In the genomic region with DNA sequence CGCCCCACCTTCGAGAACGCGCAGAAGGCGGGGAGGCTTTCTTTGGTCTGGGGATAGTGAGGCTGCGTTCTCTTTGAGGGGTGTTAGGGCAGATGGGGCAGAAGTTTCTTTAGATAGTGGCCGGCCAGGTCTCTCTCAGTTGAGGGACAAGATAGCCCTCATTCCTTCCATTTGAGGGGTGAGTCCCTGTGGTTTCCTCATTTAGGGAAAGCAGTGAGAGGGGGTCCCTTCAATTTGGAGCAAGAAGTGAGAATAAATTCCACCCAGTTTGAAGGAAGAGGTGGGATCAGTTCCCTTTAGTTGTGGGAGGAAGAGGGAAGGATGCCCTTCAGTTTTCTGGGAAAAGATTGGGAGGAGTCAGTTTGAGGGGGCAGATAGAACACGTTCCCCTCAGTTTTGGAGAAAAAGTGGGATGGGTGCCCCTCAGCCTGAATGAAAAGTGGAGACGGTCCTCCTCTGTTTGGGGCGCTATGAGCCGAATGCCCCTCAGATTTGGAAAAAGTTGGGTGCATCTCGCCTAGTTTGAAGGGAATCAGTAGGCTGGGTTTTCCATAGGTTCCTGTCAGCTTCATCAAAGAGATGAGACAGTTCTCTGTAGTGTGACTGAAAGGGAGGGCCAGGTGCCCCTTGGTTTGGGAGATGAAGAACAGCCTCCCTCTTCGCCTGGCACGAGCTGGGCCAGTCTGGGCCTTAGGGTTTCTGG, we compare ENCODE assay signal across 8 cellular contexts. TPM values are rescaled to one million over a fixed set of nuclear protein-coding genes. Genes with fewer than 3 reads are reported as not detected.
A peak's percentile ranks its signal among the peaks of the same experiment; 100 is the strongest.
DNase-seq lines count a peak whose midpoint lies in the region; ATAC-seq and TF ChIP-seq lines count a peak whose summit lies in the region.

No MANE protein-coding gene starts in this region.

- in situ Hi-C loops in IMR-90 (cut with MboI; ENCODE audit: low sequenced_read_pairs) (no loop called here), mammary epithelial cell (cut with MboI; ENCODE audit: low sequenced_read_pairs in 2 of 2) (no loop called here)

- peak overlapping the region; percentile 87 for H3K23ac ChIP-seq in IMR-90 (ENCODE audit: low read depth, low read length)

- POLR2A ChIA-PET in IMR-90 (lab: Charles Lee; ENCODE audit: unreplicated experiment) = interaction anchor here (0.6 kb wide), 1 partner anchor 109 kb away, joined by 3 read pairs; no protein-coding TSS in a partner anchor

- peak overlapping the region; percentile 46; the same call in 1 of the 2 replicates for H3K56ac ChIP-seq in IMR-90 (ENCODE audit: extremely low read depth, insufficient read depth, low read length)

- peaks cover 26% of the 10 kb centered on the region for H3K79me2 ChIP-seq in mammary epithelial cell (ENCODE audit: insufficient read depth, low read length)

- H2BK5ac ChIP-seq in IMR-90 (ENCODE audit: low read depth, low read length, poor library complexity, severe bottlenecking) = peak overlapping the region; percentile 2

- TF ChIP-seq CTCF in AG10803 (conservative IDR thresholded peaks at IDR 0.05; ENCODE audit: low read length) = no peak
- no peak for TF ChIP-seq CTCF in IMR-90 (conservative IDR thresholded peaks at IDR 0.05; ENCODE audit: low read depth, low read length)
- no peak for TF ChIP-seq CTCF in mammary epithelial cell (conservative IDR thresholded peaks at IDR 0.05 in 1 of 2, IDR thresholded peaks at IDR 0.05 in 1 of 2; ENCODE audit: extremely low read depth in 1 of 2, insufficient read depth in 1 of 2, low read depth in 1 of 2, low read length in 2 of 2)

- H3K4me1 ChIP-seq in IMR-90 (ENCODE audit: control insufficient read depth, insufficient read depth, low read length) = peaks cover 38% of the 10 kb centered on the region
- peaks cover 51% of the 10 kb centered on the region for H3K4me1 ChIP-seq in mammary epithelial cell (ENCODE audit: insufficient read depth, low read length)
- peaks cover 35% of the 10 kb centered on the region for H3K4me1 ChIP-seq in muscle layer of colon (ENCODE audit: insufficient read depth, low read length)

- H3K9me3 ChIP-seq in IMR-90 (ENCODE audit: control insufficient read depth, insufficient read depth, low read length) (no peaks in the 10 kb centered on the region), mammary epithelial cell (replicated peaks; ENCODE audit: insufficient read depth, low read length) (no peaks in the 10 kb centered on the region), muscle layer of colon (ENCODE audit: low read length) (no peaks in the 10 kb centered on the region)

- intact Hi-C loops in IMR-90 (cut with micrococcal nuclease) (loop anchor here (5.0 kb wide), 1 partner anchor 144 kb away; a partner anchor contains a TSS), mammary epithelial cell (cut with micrococcal nuclease) (loop anchor here (2.0 to 5.0 kb wide), 3 partner anchors 29 to 301 kb away; no protein-coding TSS in a partner anchor)

- H3K27ac ChIP-seq in IMR-90 (ENCODE audit: insufficient read depth, low read length) (peak overlapping the region; percentile 57; the same call in 1 of the 2 replicates), mammary epithelial cell (ENCODE audit: insufficient read depth, low read depth, low read length) (no peak overlapping the region), muscle layer of colon (ENCODE audit: low read depth, low read length) (peak overlapping the region; percentile 91)

- no peak overlapping the region for H3K18ac ChIP-seq in IMR-90 (ENCODE audit: low read depth, low read length)

- H2BK20ac ChIP-seq in IMR-90 (ENCODE audit: low read depth, low read length) = peak overlapping the region; percentile 24; the same call in 1 of the 2 replicates

- H2BK15ac ChIP-seq in IMR-90 (ENCODE audit: low read depth, low read length) = peak overlapping the region; percentile 34; the same call in 1 of the 3 replicates

- H3K9ac ChIP-seq in IMR-90 (ENCODE audit: low read depth, low read length) (peak overlapping the region; percentile 81), mammary epithelial cell (ENCODE audit: insufficient read depth, low read length) (no peak overlapping the region), muscle layer of colon (ENCODE audit: low read length) (no peak overlapping the region)

- H3K4ac ChIP-seq in IMR-90 (ENCODE audit: low read depth, low read length) = peak overlapping the region; percentile 79

- H4K20me1 ChIP-seq in IMR-90 (ENCODE audit: insufficient read depth, low read length) = no peaks in the 10 kb centered on the region; the same call in 1 of the 2 replicates
- H4K20me1 ChIP-seq in mammary epithelial cell (ENCODE audit: insufficient read depth, low read length) = no peaks in the 10 kb centered on the region

- no peak for ATAC-seq in IMR-90 (ENCODE audit: low read depth)
- no peak for ATAC-seq in GM21367 (IDR thresholded peaks at IDR 0.05; ENCODE audit: unreplicated experiment)

- peaks cover 11 to 58% of the 10 kb centered on the region in 2 experiments; a peak in 3 of 4 replicates for H3K79me1 ChIP-seq in IMR-90 (ENCODE audit: low read depth in 1 of 2, low read length in 2 of 2)

- H2AFZ ChIP-seq in IMR-90 (replicated peaks; ENCODE audit: low read length, poor library complexity) (peak overlapping the region; percentile 90), mammary epithelial cell (ENCODE audit: low read depth, low read length) (peak overlapping the region; percentile 83)

- no peak overlapping the region; the same call in 1 of the 2 replicates for H2BK120ac ChIP-seq in IMR-90 (ENCODE audit: low read depth, low read length)

- WGBS in IMR-90 (ENCODE audit: extremely low coverage in 2 of 2, insufficient read length in 1 of 2), 2 experiments = 4% methylated on average over 3 of the region's 14 CpGs; no CpG with 5 or more reads in 1 of the 2 experiments
- 7% methylated on average over 8 of the region's 14 CpGs for WGBS in mammary epithelial cell (ENCODE audit: low coverage, missing lambda C conversion rate)

- H3K27me3 ChIP-seq in IMR-90 (ENCODE audit: control insufficient read depth, insufficient read depth, low read length) (no peaks in the 10 kb centered on the region), mammary epithelial cell (ENCODE audit: insufficient read depth, low read length) (peaks cover 4% of the 10 kb centered on the region), muscle layer of colon (ENCODE audit: control insufficient read depth in 1 of 2, insufficient read depth in 2 of 2, low read length in 2 of 2) (peaks cover 22 to 40% of the 10 kb centered on the region in 2 donors)

- H3K4me3 ChIP-seq in AG10803 (ENCODE audit: low read length) (peak overlapping the region; percentile 65), IMR-90 (ENCODE audit: insufficient read depth, low read depth, low read length) (peak overlapping the region; percentile 59), mammary epithelial cell (replicated peaks in 1 of 3; ENCODE audit: insufficient read depth in 1 of 3, low read depth in 2 of 3, low read length in 3 of 3) (peak overlapping the region in 1 of 3 experiments; percentile 35), muscle layer of colon (ENCODE audit: low read depth in 1 of 2, low read length in 2 of 2) (peak overlapping the region; percentile 49 to 82)

- no peak for TF ChIP-seq RAD21 in IMR-90 (IDR thresholded peaks at IDR 0.05; ENCODE audit: low read length)

- peaks cover 22% of the 10 kb centered on the region for H3K9me1 ChIP-seq in IMR-90 (ENCODE audit: insufficient read depth, low read length)

- peak overlapping the region; percentile 35 to 83; a peak in 3 of 4 replicates for H4K8ac ChIP-seq in IMR-90 (ENCODE audit: low read depth in 2 of 2, low read length in 2 of 2)

- CTCF ChIA-PET in IMR-90 (lab: Yijun Ruan, JAX) = interaction anchor here (1.0 to 1.5 kb wide), 2 partner anchors 13 to 63 kb away, joined by 4 to 5 read pairs; no protein-coding TSS in a partner anchor
- CTCF ChIA-PET in mammary epithelial cell (lab: Charles Lee; ENCODE audit: low non-redundant PET) = interaction anchor here (1.4 kb wide), 1 partner anchor 50 kb away, joined by 5 read pairs; no protein-coding TSS in a partner anchor

- dilution Hi-C loops in IMR-90 (cut with HindIII; ENCODE audit: low sequenced_read_pairs, unreplicated experiment) = no loop called here
- dilution Hi-C loops in mammary epithelial cell (cut with HindIII; ENCODE audit: low sequenced_read_pairs) = no loop called here

- H3K4me2 ChIP-seq in IMR-90 (ENCODE audit: low read depth, low read length) = peak overlapping the region; percentile 88
- H3K4me2 ChIP-seq in mammary epithelial cell (ENCODE audit: insufficient read depth, low read depth, low read length) = peak overlapping the region; percentile 85

- peak overlapping the region; percentile 87 for H2AK9ac ChIP-seq in IMR-90 (replicated peaks; ENCODE audit: low read depth, low read length, poor library complexity)

- DNase-seq in AG10803 (ENCODE audit: low read depth) (no peak), IMR-90 (no peak), mammary epithelial cell (no peak), cerebellum (ENCODE audit: low spot score) (no peak), SHP77 treated with DMSO at 0.1 percent for 48 hours (lab: John Stamatoyannopoulos, UW) (no peak)
- no peak for DNase-seq in NK-92 treated with Interleukin-12 subunit alpha and Interleukin-12 subunit beta, amount 100 ng/mL, for 24 hours (lab: John Stamatoyannopoulos, UW)

- no peak overlapping the region for H4K5ac ChIP-seq in IMR-90 (ENCODE audit: low read depth, low read length)

- H2AK5ac ChIP-seq in IMR-90 (ENCODE audit: low read depth, low read length) = peak overlapping the region; percentile 93

- H4K91ac ChIP-seq in IMR-90 (ENCODE audit: insufficient read depth, low read depth, low read length) = peak overlapping the region; percentile 73

- no peaks in the 10 kb centered on the region for H3K36me3 ChIP-seq in IMR-90 (ENCODE audit: control insufficient read depth, insufficient read depth, low read length)
- no peaks in the 10 kb centered on the region for H3K36me3 ChIP-seq in mammary epithelial cell (ENCODE audit: insufficient read depth, low read length)
- no peaks in the 10 kb centered on the region for H3K36me3 ChIP-seq in muscle layer of colon (ENCODE audit: insufficient read depth, low read length)

- H3K14ac ChIP-seq in IMR-90 (replicated peaks; ENCODE audit: low read depth, low read length) = peak overlapping the region; percentile 62

- TF ChIP-seq POLR2A in IMR-90 (IDR thresholded peaks at IDR 0.05; ENCODE audit: low read depth, low read length) = no peak

- no TSS peak for BruUV-seq in IMR-90 (replicated peaks; lab: Mats Ljungman, UMichigan)
- BruUV-seq in mammary epithelial cell (replicated peaks; lab: Mats Ljungman, UMichigan) = no TSS peak

RNA-seq across cellular contexts. Expression of a gene that starts 0.6 kb away (rescaled TPM):
- total RNA-seq in IMR-90 (2012; rRNA removed) (13.1 and 13.8 TPM in 2 replicates), mammary epithelial cell (10 to 100 TPM in 1 of 2 donors, 1 to 10 TPM in 1; 6.7 to 38.7 TPM), cerebellum (5.8 TPM)
- polyA plus RNA-seq in IMR-90 (2012; rRNA removed) (64.0 and 71.4 TPM in 2 replicates), mammary epithelial cell (31.6 TPM)
- polyA plus RNA-seq in IMR-90 (2012; cell fraction: cytosol; rRNA removed) = 41.0 and 42.3 TPM in 2 replicates
- polyA plus RNA-seq in IMR-90 (2012; cell fraction: nucleus; rRNA removed; ENCODE audit: low replicate concordance) = 260 and 582 TPM in 2 replicates
- polyA minus RNA-seq in mammary epithelial cell = 25.9 TPM

RNA-seq across cellular contexts. Expression of a gene that starts 0.9 kb away (rescaled TPM):
- total RNA-seq in IMR-90 (2012; rRNA removed) (1.8 and 2.5 TPM in 2 replicates), mammary epithelial cell (1 to 10 TPM in 1 of 2 donors, under 1 TPM in 1; 0.67 to 1.7 TPM), cerebellum (3.9 TPM)
- polyA plus RNA-seq in IMR-90 (2012; rRNA removed) (5.4 and 5.7 TPM in 2 replicates), mammary epithelial cell (0.37 TPM)
- polyA plus RNA-seq in IMR-90 (2012; cell fraction: cytosol; rRNA removed) = 2.5 and 4.1 TPM in 2 replicates
- 56.1 and 64.8 TPM in 2 replicates for polyA plus RNA-seq in IMR-90 (2012; cell fraction: nucleus; rRNA removed; ENCODE audit: low replicate concordance)
- polyA minus RNA-seq in mammary epithelial cell = not detected

RNA-seq across cellular contexts. Expression of a gene that starts 20.9 kb away (rescaled TPM):
- total RNA-seq in IMR-90 (2012; rRNA removed) (41.7 and 65.6 TPM in 2 replicates), mammary epithelial cell (10 to 100 TPM; 24.5 to 43.1 TPM), cerebellum (10.7 TPM)
- polyA plus RNA-seq in IMR-90 (2012; rRNA removed) (66.5 and 68.8 TPM in 2 replicates), mammary epithelial cell (62.9 TPM)
- 73.8 and 83.8 TPM in 2 replicates for polyA plus RNA-seq in IMR-90 (2012; cell fraction: cytosol; rRNA removed)
- 75.2 and 101 TPM in 2 replicates for polyA plus RNA-seq in IMR-90 (2012; cell fraction: nucleus; rRNA removed; ENCODE audit: low replicate concordance)
- 54.5 TPM for polyA minus RNA-seq in mammary epithelial cell

RNA-seq across cellular contexts. Expression of a gene that starts 31.5 kb away (rescaled TPM):
- total RNA-seq in IMR-90 (2012; rRNA removed) = 8.3 and 14.0 TPM in 2 replicates
- polyA plus RNA-seq in IMR-90 (2012; rRNA removed) = 50.7 and 56.8 TPM in 2 replicates
- 15.6 and 26.1 TPM in 2 replicates for polyA plus RNA-seq in IMR-90 (2012; cell fraction: cytosol; rRNA removed)
- polyA plus RNA-seq in IMR-90 (2012; cell fraction: nucleus; rRNA removed; ENCODE audit: low replicate concordance) = 214 and 556 TPM in 2 replicates
- total RNA-seq in mammary epithelial cell = 1 to 10 TPM; 1.2 to 1.7 TPM
- 0.83 TPM for polyA plus RNA-seq in mammary epithelial cell
- polyA minus RNA-seq in mammary epithelial cell = not detected
- total RNA-seq in cerebellum = 3.9 TPM

RNA-seq across cellular contexts. Expression of a gene that starts 48.9 kb away (rescaled TPM):
- 0.28 and 0.36 TPM in 2 replicates for total RNA-seq in IMR-90 (2012; rRNA removed)
- 1.6 and 1.9 TPM in 2 replicates for polyA plus RNA-seq in IMR-90 (2012; rRNA removed)
- 0.70 and 0.78 TPM in 2 replicates for polyA plus RNA-seq in IMR-90 (2012; cell fraction: cytosol; rRNA removed)
- 7.2 and 21.3 TPM in 2 replicates for polyA plus RNA-seq in IMR-90 (2012; cell fraction: nucleus; rRNA removed; ENCODE audit: low replicate concordance)
- 10 to 100 TPM; 25.8 to 29.0 TPM for total RNA-seq in mammary epithelial cell
- 37.4 TPM for polyA plus RNA-seq in mammary epithelial cell
- polyA minus RNA-seq in mammary epithelial cell = 21.3 TPM
- total RNA-seq in cerebellum = 0.54 TPM
